In the genomic region with DNA sequence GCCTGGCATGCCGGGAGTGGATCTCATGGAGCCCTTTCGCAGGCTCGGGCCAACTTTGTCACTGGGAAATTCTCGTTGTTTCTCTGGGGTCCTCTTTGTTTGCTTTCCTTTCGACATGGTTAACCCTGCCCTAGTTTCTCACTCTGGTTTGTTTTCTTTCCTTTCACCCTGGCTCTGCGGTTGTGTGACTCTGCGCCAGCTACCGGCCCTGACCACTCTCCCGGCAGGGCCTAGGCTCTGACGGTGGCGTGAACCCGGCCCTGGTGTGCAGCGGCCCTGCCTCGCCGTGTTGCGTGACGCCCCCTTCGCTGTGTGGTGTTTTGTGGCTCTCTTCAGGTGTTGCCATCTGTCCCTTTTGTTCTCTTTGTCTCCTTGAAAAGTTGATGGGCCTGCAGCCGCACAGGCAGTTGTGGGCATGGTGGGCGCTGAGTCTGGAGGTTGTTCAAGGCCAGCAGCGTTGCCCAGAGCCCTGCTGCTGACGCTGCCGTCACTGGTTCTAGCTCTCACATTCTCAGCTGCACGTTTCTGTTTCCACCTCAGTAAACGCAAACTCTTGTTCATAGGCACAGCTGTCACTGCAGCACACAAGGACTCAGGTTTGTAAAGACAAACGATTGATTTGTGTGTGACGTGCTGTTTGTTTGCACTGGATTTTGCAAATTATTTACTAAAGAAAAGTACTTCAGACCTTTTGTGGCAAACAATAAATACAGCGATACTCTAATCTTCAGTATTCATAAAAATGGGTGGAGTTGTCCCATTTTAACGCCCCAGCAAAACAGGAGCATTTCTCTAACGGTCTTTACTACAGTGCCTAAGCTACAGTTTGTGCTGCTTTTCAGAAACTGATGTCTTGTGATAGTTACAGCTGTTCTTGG, we compare ENCODE assay signal across 14 cellular contexts.
DNase-seq lines count a peak whose midpoint lies in the region; ATAC-seq and TF ChIP-seq lines count a peak whose summit lies in the region.
"Had no signal": no experiment of that assay in that cellular context is flagged by ENCODE, and none has a peak within 500 bp of the region (broad histone marks: within the 10 kb centered on the region; RNA-seq: fewer than 3 reads in every experiment).

No MANE protein-coding gene starts in this region.

- TF ChIP-seq RAD21 in neural cell (conservative IDR thresholded peaks at IDR 0.05): no peak

- no peak for TF ChIP-seq EP300 in neural cell (conservative IDR thresholded peaks at IDR 0.05; ENCODE audit: poor library complexity, severe bottlenecking)

- H3K4me1 ChIP-seq in BLaER1 treated with 17β-estradiol and CSF1 and Interleukin-3, amounts not matched to agents 10 nM and 100 nM: peaks cover 0 to 30% (median 22%) of the 10 kb centered on the region in 10 experiments; a peak in 13 of 20 replicates

- no peak for ATAC-seq in GM21576 (IDR thresholded peaks at IDR 0.05; ENCODE audit: unreplicated experiment)
- ATAC-seq in GM18907 (IDR thresholded peaks at IDR 0.05; ENCODE audit: unreplicated experiment): no peak

- peak overlapping the region in 9 of 11 experiments; percentile 2 to 58 (median 44); a peak in 13 of 22 replicates for H3K9ac ChIP-seq in BLaER1 treated with 17β-estradiol and CSF1 and Interleukin-3, amounts not matched to agents 10 nM and 100 nM
- H3K9ac ChIP-seq in neural cell (ENCODE audit: low read length): peak overlapping the region; percentile 1

- DNase-seq in NCI-H1694 treated with DMSO at 0.1 percent for 48 hours (lab: John Stamatoyannopoulos, UW): peak; percentile 83
- DNase-seq in cerebellar cortex (ENCODE audit: low spot score): no peak
- no peak for DNase-seq in KG1 (lab: John Stamatoyannopoulos, UW)
- DNase-seq: effector memory CD4-positive, alpha-beta T cell; GDM1; NCI-H1048; PC-9; T-helper 9 cell had no signal

- peaks cover 45% of the 10 kb centered on the region for H3K36me3 Mint-ChIP-seq in brain

- peaks cover 62 to 95% (median 82%) of the 10 kb centered on the region in 11 experiments for H3K36me3 ChIP-seq in BLaER1 treated with 17β-estradiol and CSF1 and Interleukin-3, amounts not matched to agents 10 nM and 100 nM
- no peaks in the 10 kb centered on the region for H3K36me3 ChIP-seq in neural cell (ENCODE audit: insufficient read depth, low read length)

- H3K4me1 Mint-ChIP-seq in brain: peaks cover 27% of the 10 kb centered on the region

- no peaks in the 10 kb centered on the region for H3K79me2 ChIP-seq in neural cell (replicated peaks; ENCODE audit: insufficient read depth, low read length)

- no peaks in the 10 kb centered on the region for H3K9me2 ChIP-seq in neural cell (ENCODE audit: insufficient read depth, low read length)

- H3F3A ChIP-seq in neural cell (ENCODE audit: insufficient read depth, low read length, poor library complexity, severe bottlenecking): no peaks in the 10 kb centered on the region

- H3K27ac ChIP-seq in BLaER1 treated with 17β-estradiol and CSF1 and Interleukin-3, amounts not matched to agents 10 nM and 100 nM: peak overlapping the region in 8 of 11 experiments; percentile 13 to 65 (median 46); a peak in 11 of 22 replicates
- no peak overlapping the region for H3K27ac ChIP-seq in neural cell (ENCODE audit: low read length)
- H3K27ac ChIP-seq: PC-9 had no signal

- H3K27me3 Mint-ChIP-seq in brain: no peaks in the 10 kb centered on the region

- no peak overlapping the region for H2AFZ ChIP-seq in neural cell (ENCODE audit: low read depth, low read length)
- H2AFZ ChIP-seq: PC-9 had no signal

- H3K9me3 Mint-ChIP-seq in brain: no peaks in the 10 kb centered on the region

- no peaks in the 10 kb centered on the region for H3K9me3 ChIP-seq in BLaER1 treated with 17β-estradiol and CSF1 and Interleukin-3, amounts not matched to agents 10 nM and 100 nM (replicated peaks in 1 of 11)
- H3K9me3 ChIP-seq in neural cell (ENCODE audit: low read length): no peaks in the 10 kb centered on the region

- peak overlapping the region; percentile 94 to 100 (median 99) for H3K27ac Mint-ChIP-seq in brain

- TF ChIP-seq CTCF in brain (conservative IDR thresholded peaks at IDR 0.05) (no peak), neural cell (IDR thresholded peaks at IDR 0.05; ENCODE audit: poor library complexity, severe bottlenecking) (no peak)

- H3K4me3 ChIP-seq in BLaER1 treated with 17β-estradiol and CSF1 and Interleukin-3, amounts not matched to agents 10 nM and 100 nM: no peak overlapping the region
- H3K4me3 ChIP-seq in neural cell (ENCODE audit: low read length): no peak overlapping the region
- H3K4me3 ChIP-seq: lung, PC-9 had no signal

- H3K27me3 ChIP-seq in BLaER1 treated with 17β-estradiol and CSF1 and Interleukin-3, amounts not matched to agents 10 nM and 100 nM: no peaks in the 10 kb centered on the region
- H3K27me3 ChIP-seq in neural cell (ENCODE audit: insufficient read depth, low read depth, low read length): no peaks in the 10 kb centered on the region

- peak overlapping the region in 3 of 5 experiments; percentile 55 to 80 (median 76) for H3K4me3 Mint-ChIP-seq in brain

- peaks cover 0 to 27% (median 0%) of the 10 kb centered on the region in 11 experiments; a peak in 5 of 22 replicates for H4K20me1 ChIP-seq in BLaER1 treated with 17β-estradiol and CSF1 and Interleukin-3, amounts not matched to agents 10 nM and 100 nM
- no peaks in the 10 kb centered on the region for H4K20me1 ChIP-seq in neural cell (ENCODE audit: insufficient read depth)

- H3K4me2 ChIP-seq in BLaER1 treated with 17β-estradiol and CSF1 and Interleukin-3, amounts not matched to agents 10 nM and 100 nM: peak overlapping the region in 8 of 11 experiments; percentile 5 to 64 (median 42); a peak in 11 of 22 replicates
- no peak overlapping the region for H3K4me2 ChIP-seq in neural cell (ENCODE audit: low read length)
- H3K4me2 ChIP-seq: PC-9 had no signal

TF ChIP-seq in neural cell, 6 proteins besides CTCF, POLR2A, EP300 and RAD21:
- TF ChIP-seq REST (IDR thresholded peaks at IDR 0.05; ENCODE audit: borderline replicate concordance) (no peak), SMC3 (conservative IDR thresholded peaks at IDR 0.05; ENCODE audit: poor library complexity) (no peak)
TF ChIP-seq in neural cell: peak in this region for 0.
